ENCODE assay signal across 15 cellular contexts in the genomic region with DNA sequence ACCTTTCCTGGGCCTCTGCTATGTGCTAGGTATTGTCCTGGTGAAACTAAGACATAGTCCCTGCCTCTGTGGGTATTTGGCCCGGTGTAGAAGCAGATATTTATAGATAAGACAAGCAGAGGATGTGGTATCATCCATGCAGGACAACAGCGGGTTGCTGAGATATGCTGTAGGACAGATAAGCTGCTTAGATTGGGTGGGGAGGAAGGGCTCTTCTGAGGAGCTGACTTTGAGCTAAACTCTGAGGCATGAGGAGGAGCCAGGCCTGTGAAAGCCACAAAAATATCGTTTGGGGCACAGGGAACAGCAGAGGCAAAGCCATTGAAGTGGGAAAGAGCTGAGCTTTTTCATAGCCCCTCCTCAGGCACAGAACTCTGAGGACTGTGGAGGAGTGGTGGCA.
"Had no signal": no experiment of that assay in that cellular context is flagged by ENCODE, and none has a peak within 500 bp of the region (broad histone marks: within the 10 kb centered on the region; RNA-seq: fewer than 3 reads in every experiment).

No MANE protein-coding gene starts in this region.

- DNase-seq: activated CD4-positive, alpha-beta T cell treated with anti-CD3 and anti-CD28 coated beads, Interleukin-2, amount 50 U/mL, for 4 hours; activated effector memory CD4-positive, alpha-beta T cell treated with anti-CD3 and anti-CD28 coated beads, Interleukin-2, amount 50 U/mL, for 16 hours; activated T-cell treated with anti-CD3 and anti-CD28 coated beads, Interleukin-2, amount 50 U/mL, for 24 hours; anterior cingulate cortex; dermis blood vessel endothelial cell; hypothalamus; lower lobe of right lung; naive B cell had no signal

- H3K4me3 Mint-ChIP-seq: activated naive CD8-positive, alpha-beta T cell; activated T-cell treated with anti-CD3 and anti-CD28 coated beads, Interleukin-2, amount 50 U/mL, for 24 hours; naive B cell; T-helper 2 cell treated with Interferon-gamma antibody and Interleukin-4, amounts not matched to agents 5 μg/mL and 100 μg/mL, for 36 hours; WTC11 had no signal

- H3K27ac Mint-ChIP-seq: activated naive CD8-positive, alpha-beta T cell; activated T-cell treated with anti-CD3 and anti-CD28 coated beads, Interleukin-2, amount 50 U/mL, for 24 hours; naive B cell; T-helper 2 cell treated with Interferon-gamma antibody and Interleukin-4, amounts not matched to agents 5 μg/mL and 100 μg/mL, for 36 hours; WTC11 had no signal

- H3K4me3 ChIP-seq: breast epithelium, lower lobe of right lung, right atrium auricular region, smooth muscle cell, tibial nerve had no signal

- H3K9me3 Mint-ChIP-seq: activated T-cell treated with anti-CD3 and anti-CD28 coated beads, Interleukin-2, amount 50 U/mL, for 24 hours; naive B cell; T-helper 2 cell treated with Interferon-gamma antibody and Interleukin-4, amounts not matched to agents 5 μg/mL and 100 μg/mL, for 36 hours; WTC11 had no signal

- ATAC-seq: lower lobe of right lung, WTC11 had no signal

- H3K36me3 ChIP-seq: breast epithelium, lower lobe of right lung, right atrium auricular region, tibial nerve had no signal

- H3K27me3 Mint-ChIP-seq: activated naive CD8-positive, alpha-beta T cell; activated T-cell treated with anti-CD3 and anti-CD28 coated beads, Interleukin-2, amount 50 U/mL, for 24 hours had no signal

- H3K36me3 Mint-ChIP-seq: naive B cell, WTC11 had no signal

- H3K4me2 ChIP-seq: smooth muscle cell had no signal

- H3K27ac ChIP-seq: breast epithelium, lower lobe of right lung, right atrium auricular region, tibial nerve had no signal

- H3K4me1 Mint-ChIP-seq: naive B cell had no signal

- H3K4me1 ChIP-seq: breast epithelium, lower lobe of right lung, right atrium auricular region had no signal

- H3K27me3 ChIP-seq: breast epithelium, right atrium auricular region, tibial nerve had no signal

- H3K9me3 ChIP-seq: breast epithelium, lower lobe of right lung, right atrium auricular region, tibial nerve had no signal
